ENCODE assay signal across 24 cellular contexts in genomic region chr7:44280636-44280992, GRCh38. TPM values are rescaled to one million over a fixed set of nuclear protein-coding genes. Genes with fewer than 3 reads are reported as not detected.
A peak's percentile ranks its signal among the peaks of the same experiment; 100 is the strongest.
DNase-seq lines count a peak whose midpoint lies in the region; ATAC-seq and TF ChIP-seq lines count a peak whose summit lies in the region.
"Had no signal": no experiment of that assay in that cellular context is flagged by ENCODE, and none has a peak within 500 bp of the region (broad histone marks: within the 10 kb centered on the region; RNA-seq: fewer than 3 reads in every experiment).

No MANE protein-coding gene starts in this region.

- no peak for ATAC-seq in activated CD8-positive, alpha-beta memory T cell treated with anti-CD3 and anti-CD28 coated beads, Interleukin-2, amount 10 ng/mL, durations not matched to agents 7 days and 5 days
- no peak for ATAC-seq in RWPE2 (ENCODE audit: low read depth)
- no peak for ATAC-seq in CD8-positive, alpha-beta T cell
- ATAC-seq: activated CD4-positive, CD25-positive, alpha-beta regulatory T cell treated with anti-CD3 and anti-CD28 coated beads, Interleukin-2, amount 50 U/mL, for 24 hours; GM23338; K562; natural killer cell; pancreas had no signal

- DNase-seq in activated CD8-positive, alpha-beta memory T cell treated with anti-CD3 and anti-CD28 coated beads, Interleukin-2, amount 50 U/mL, for 48 hours, result peak; percentile 45
- no peak for DNase-seq in activated CD8-positive, alpha-beta memory T cell treated with anti-CD3 and anti-CD28 coated beads, Interleukin-2, amount 10 ng/mL, durations not matched to agents 7 days and 5 days
- DNase-seq in RWPE2 (ENCODE audit: low spot score) (peak; percentile 24), islet precursor cell (peak; percentile 36), NCI-H774 (lab: John Stamatoyannopoulos, UW) (no peak), NCI-H748 treated with DMSO at 0.1 percent for 48 hours (lab: John Stamatoyannopoulos, UW) (no peak)
- no peak for DNase-seq in CD8-positive, alpha-beta T cell
- DNase-seq: activated naive CD4-positive, alpha-beta T cell; AML-193; amygdala; dermis blood vessel endothelial cell; DMS53; GDM1; NCI-H1417 treated with DMSO at 0.1 percent for 48 hours; NCI-H2081 treated with DMSO at 0.1 percent for 48 hours; NCI-H446 had no signal

- no peaks in the 10 kb centered on the region for H3K27me3 Mint-ChIP-seq in activated CD8-positive, alpha-beta memory T cell treated with anti-CD3 and anti-CD28 coated beads, Interleukin-2, amount 10 ng/mL, durations not matched to agents 7 days and 5 days
- H3K27me3 Mint-ChIP-seq in CD8-positive, alpha-beta T cell (ENCODE audit: low read depth), result no peaks in the 10 kb centered on the region
- H3K27me3 Mint-ChIP-seq: activated T-cell treated with anti-CD3 and anti-CD28 coated beads, Interleukin-2, amount 50 U/mL, for 24 hours; CD8-positive, alpha-beta memory T cell had no signal

- no peaks in the 10 kb centered on the region for H3K36me3 Mint-ChIP-seq in activated CD8-positive, alpha-beta memory T cell treated with anti-CD3 and anti-CD28 coated beads, Interleukin-2, amount 10 ng/mL, durations not matched to agents 7 days and 5 days
- H3K36me3 Mint-ChIP-seq in CD8-positive, alpha-beta T cell, result no peaks in the 10 kb centered on the region
- H3K36me3 Mint-ChIP-seq: CD8-positive, alpha-beta memory T cell; natural killer cell had no signal

- no peak overlapping the region for H3K4me3 ChIP-seq in RWPE2 (ENCODE audit: severe bottlenecking)
- no peak overlapping the region for H3K4me3 ChIP-seq in skeletal muscle tissue (ENCODE audit: low read length in 3 of 3)
- H3K4me3 ChIP-seq in CD8-positive, alpha-beta T cell (ENCODE audit: low read depth, low read length), result no peak overlapping the region
- H3K4me3 ChIP-seq: GM23338, K562, pancreas had no signal

- H3K9me3 ChIP-seq in RWPE2 (ENCODE audit: severe bottlenecking) (no peaks in the 10 kb centered on the region), skeletal muscle tissue (ENCODE audit: control insufficient read depth in 3 of 3, low read length in 3 of 3) (no peaks in the 10 kb centered on the region)
- H3K9me3 ChIP-seq in CD8-positive, alpha-beta T cell (ENCODE audit: low read length), result no peaks in the 10 kb centered on the region
- H3K9me3 ChIP-seq: pancreas had no signal

- CTCF ChIA-PET in activated CD8-positive, alpha-beta memory T cell treated with anti-CD3 and anti-CD28 coated beads, Interleukin-2, amount 10 ng/mL, durations not matched to agents 7 days and 5 days (lab: Charles Lee), result interaction anchor here (0.7 kb wide), 1 partner anchor 40 kb away, joined by 3 read pairs; no protein-coding TSS in a partner anchor
- CTCF ChIA-PET in CD8-positive, alpha-beta T cell (lab: Charles Lee), result interaction anchor here (1.2 kb wide), 1 partner anchor 39 kb away, joined by 4 read pairs; no protein-coding TSS in a partner anchor

- peak overlapping the region in 2 of 3 donors; percentile 45 to 77 for H3K9ac ChIP-seq in skeletal muscle tissue (ENCODE audit: low read depth in 1 of 3, low read length in 3 of 3)

- H3K36me3 ChIP-seq in RWPE2 (ENCODE audit: low read depth) (no peaks in the 10 kb centered on the region), skeletal muscle tissue (ENCODE audit: control insufficient read depth in 3 of 3, insufficient read depth in 3 of 3, low read length in 3 of 3) (no peaks in the 10 kb centered on the region)
- H3K36me3 ChIP-seq in CD8-positive, alpha-beta T cell (ENCODE audit: insufficient read depth, low read length), result no peaks in the 10 kb centered on the region
- H3K36me3 ChIP-seq: pancreas had no signal

- no peak overlapping the region for H3K27ac Mint-ChIP-seq in activated CD8-positive, alpha-beta memory T cell treated with anti-CD3 and anti-CD28 coated beads, Interleukin-2, amount 10 ng/mL, durations not matched to agents 7 days and 5 days
- H3K27ac Mint-ChIP-seq in CD8-positive, alpha-beta T cell, result no peak overlapping the region
- H3K27ac Mint-ChIP-seq: activated T-cell treated with anti-CD3 and anti-CD28 coated beads, Interleukin-2, amount 50 U/mL, for 24 hours; GM23338; natural killer cell had no signal

- no peaks in the 10 kb centered on the region for H3K27me3 ChIP-seq in RWPE2 (ENCODE audit: insufficient read depth, poor library complexity, severe bottlenecking)
- H3K27me3 ChIP-seq in skeletal muscle tissue (ENCODE audit: control insufficient read depth in 3 of 3, insufficient read depth in 3 of 3, low read length in 3 of 3), result no peaks in the 10 kb centered on the region
- H3K27me3 ChIP-seq in CD8-positive, alpha-beta T cell (ENCODE audit: insufficient read depth, low read length), result no peaks in the 10 kb centered on the region
- H3K27me3 ChIP-seq: pancreas had no signal

- no peaks in the 10 kb centered on the region for H3K4me1 ChIP-seq in RWPE2 (ENCODE audit: insufficient read depth, poor library complexity, severe bottlenecking)
- H3K4me1 ChIP-seq in skeletal muscle tissue (ENCODE audit: control insufficient read depth in 3 of 3, insufficient read depth in 3 of 3, low read length in 3 of 3), result peaks cover 48 to 88% (median 77%) of the 10 kb centered on the region in 3 donors
- no peaks in the 10 kb centered on the region for H3K4me1 ChIP-seq in CD8-positive, alpha-beta T cell (ENCODE audit: insufficient read depth, low read length)
- H3K4me1 ChIP-seq: pancreas had no signal

- TF ChIP-seq CTCF in RWPE2 (IDR thresholded peaks at IDR 0.05; ENCODE audit: poor library complexity, severe bottlenecking), result no peak
- no peak for TF ChIP-seq CTCF in CD8-positive, alpha-beta T cell (IDR thresholded peaks at IDR 0.05)

- intact Hi-C loops in CD8-positive, alpha-beta T cell (cut with DNase I, micrococcal nuclease), result no loop called here

- no peak overlapping the region for H3K4me3 Mint-ChIP-seq in activated CD8-positive, alpha-beta memory T cell treated with anti-CD3 and anti-CD28 coated beads, Interleukin-2, amount 10 ng/mL, durations not matched to agents 7 days and 5 days
- H3K4me3 Mint-ChIP-seq in CD8-positive, alpha-beta T cell, result no peak overlapping the region
- H3K4me3 Mint-ChIP-seq: activated T-cell treated with anti-CD3 and anti-CD28 coated beads, Interleukin-2, amount 50 U/mL, for 24 hours; CD8-positive, alpha-beta memory T cell; GM23338; natural killer cell had no signal

- POLR2A ChIA-PET in CD8-positive, alpha-beta T cell (lab: Charles Lee), result no interaction called here

- no peaks in the 10 kb centered on the region for H3K4me1 Mint-ChIP-seq in activated CD8-positive, alpha-beta memory T cell treated with anti-CD3 and anti-CD28 coated beads, Interleukin-2, amount 10 ng/mL, durations not matched to agents 7 days and 5 days
- no peaks in the 10 kb centered on the region for H3K4me1 Mint-ChIP-seq in CD8-positive, alpha-beta T cell (ENCODE audit: low read depth)
- H3K4me1 Mint-ChIP-seq: CD8-positive, alpha-beta memory T cell; natural killer cell had no signal

- H3K27ac ChIP-seq in RWPE2 (ENCODE audit: poor library complexity, severe bottlenecking) (no peak overlapping the region), skeletal muscle tissue (ENCODE audit: low read depth, low read length) (peak overlapping the region; percentile 51)
- no peak overlapping the region for H3K27ac ChIP-seq in CD8-positive, alpha-beta T cell (ENCODE audit: low read depth, low read length)
- H3K27ac ChIP-seq: pancreas had no signal

- H3K9me3 Mint-ChIP-seq in activated CD8-positive, alpha-beta memory T cell treated with anti-CD3 and anti-CD28 coated beads, Interleukin-2, amount 10 ng/mL, durations not matched to agents 7 days and 5 days (ENCODE audit: low read depth), result no peaks in the 10 kb centered on the region
- no peaks in the 10 kb centered on the region for H3K9me3 Mint-ChIP-seq in CD8-positive, alpha-beta T cell
- H3K9me3 Mint-ChIP-seq: activated T-cell treated with anti-CD3 and anti-CD28 coated beads, Interleukin-2, amount 50 U/mL, for 24 hours; CD8-positive, alpha-beta memory T cell; GM23338; natural killer cell had no signal

RNA-seq across cellular contexts. Expression of gene CAMK2B, which starts 44.8 kb away (rescaled TPM):
- total RNA-seq in activated CD8-positive, alpha-beta memory T cell treated with anti-CD3 and anti-CD28 coated beads, Interleukin-2, amount 10 ng/mL, durations not matched to agents 7 days and 5 days, result under 1 TPM in 1 of 2 experiments, not detected in 1; 0.63 TPM
- 4.7 TPM for total RNA-seq in skeletal muscle tissue
- total RNA-seq in CD8-positive, alpha-beta T cell, result not detected
- total RNA-seq: GM23338 had no signal

Comparison
In these comparisons a context has a peak if more than half of its experiments do, and no peak if none do; other contexts are left out.
1. DNase-seq: peak in activated CD8-positive, alpha-beta memory T cell treated with anti-CD3 and anti-CD28 coated beads, Interleukin-2, amount 50 U/mL, for 48 hours (single experiment), RWPE2 (single experiment) and islet precursor cell (single experiment); none in activated CD8-positive, alpha-beta memory T cell treated with anti-CD3 and anti-CD28 coated beads, Interleukin-2, amount 10 ng/mL, durations not matched to agents 7 days and 5 days (single experiment), NCI-H774 (single experiment), CD8-positive, alpha-beta T cell (0 of 7) and NCI-H748 treated with DMSO at 0.1 percent for 48 hours (single experiment).